In the genomic region with DNA sequence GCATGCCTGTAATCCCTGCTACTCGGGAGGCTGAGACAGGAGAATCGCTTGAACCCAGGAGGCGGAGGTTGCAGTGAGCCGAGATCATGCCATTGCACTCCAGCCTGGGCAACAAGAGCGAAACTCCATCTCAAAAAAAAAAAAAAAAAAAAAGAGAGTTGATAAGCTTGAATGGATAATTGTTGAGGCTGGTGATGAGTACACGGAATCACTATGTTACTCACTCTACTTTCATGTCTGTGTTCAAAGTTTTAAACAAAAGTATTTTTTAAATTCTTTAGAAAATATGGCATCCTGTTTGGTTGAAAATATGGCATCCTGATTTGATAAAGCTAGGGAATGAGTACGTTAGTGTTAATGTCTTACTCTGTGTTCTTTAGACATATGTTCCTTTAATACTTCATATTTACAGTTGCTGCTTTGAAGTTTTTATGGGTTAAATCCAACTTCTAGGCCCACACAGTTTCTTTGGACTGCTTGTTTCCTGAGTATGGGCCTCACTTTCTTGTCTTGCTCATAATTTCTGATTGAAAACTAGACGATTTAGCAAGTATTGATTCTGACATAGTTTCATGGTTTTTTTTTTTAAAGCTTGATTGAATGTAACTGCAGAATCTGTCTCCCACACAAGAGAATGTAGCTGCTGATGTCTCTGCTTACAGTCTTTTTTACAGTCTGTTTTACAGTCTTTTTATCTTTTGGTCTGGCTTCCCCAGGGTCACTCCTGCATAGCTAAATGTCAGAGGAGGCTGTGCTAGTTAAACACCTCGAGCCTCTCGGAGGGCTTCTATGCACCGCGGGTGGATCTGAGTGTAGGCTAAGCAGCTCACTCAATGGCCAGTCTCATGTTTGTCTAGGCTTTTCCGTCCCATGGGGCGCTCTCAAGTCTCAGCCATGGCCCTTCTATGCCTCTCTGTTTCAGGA, we compare ENCODE assay signal across 26 cellular contexts. TPM values are rescaled to one million over a fixed set of nuclear protein-coding genes. Genes with fewer than 3 reads are reported as not detected.
DNase-seq lines count a peak whose midpoint lies in the region; ATAC-seq and TF ChIP-seq lines count a peak whose summit lies in the region.
"Had no signal": no experiment of that assay in that cellular context is flagged by ENCODE, and none has a peak within 500 bp of the region (broad histone marks: within the 10 kb centered on the region; RNA-seq: fewer than 3 reads in every experiment).

No MANE protein-coding gene starts in this region.

- no peaks in the 10 kb centered on the region for H3K79me2 ChIP-seq in OCI-LY7 (ENCODE audit: insufficient read depth, low read depth, low read length)

- no peaks in the 10 kb centered on the region for H3K36me3 Mint-ChIP-seq in activated CD8-positive, alpha-beta T cell treated with anti-CD3 and anti-CD28 coated beads for 36 hours (ENCODE audit: low read depth)
- H3K36me3 Mint-ChIP-seq in activated CD8-positive, alpha-beta T cell treated with anti-CD3 and anti-CD28 coated beads, Interleukin-2, amount 10 ng/mL, durations not matched to agents 7 days and 5 days (ENCODE audit: low read depth) = no peaks in the 10 kb centered on the region
- H3K36me3 Mint-ChIP-seq in activated naive CD8-positive, alpha-beta T cell treated with anti-CD3 and anti-CD28 coated beads for 36 hours = no peaks in the 10 kb centered on the region
- no peaks in the 10 kb centered on the region for H3K36me3 Mint-ChIP-seq in mesothelial cell of epicardium

- no peak overlapping the region for H3K4me3 ChIP-seq in OCI-LY7 (ENCODE audit: low read depth, low read length, poor library complexity, severe bottlenecking)
- H3K4me3 ChIP-seq: GM12878, SJSA1, vagina had no signal

- H3K9me3 Mint-ChIP-seq in activated CD8-positive, alpha-beta T cell treated with anti-CD3 and anti-CD28 coated beads for 36 hours = no peaks in the 10 kb centered on the region
- H3K9me3 Mint-ChIP-seq in activated CD8-positive, alpha-beta T cell treated with anti-CD3 and anti-CD28 coated beads, Interleukin-2, amount 10 ng/mL, durations not matched to agents 7 days and 5 days (ENCODE audit: insufficient read depth) = no peaks in the 10 kb centered on the region
- no peaks in the 10 kb centered on the region for H3K9me3 Mint-ChIP-seq in activated naive CD8-positive, alpha-beta T cell treated with anti-CD3 and anti-CD28 coated beads for 36 hours
- no peaks in the 10 kb centered on the region for H3K9me3 Mint-ChIP-seq in mesothelial cell of epicardium
- H3K9me3 Mint-ChIP-seq: naive thymus-derived CD8-positive, alpha-beta T cell had no signal

- H2AFZ ChIP-seq in OCI-LY7 (ENCODE audit: low read length) = no peak overlapping the region

- H3K4me3 Mint-ChIP-seq in activated CD8-positive, alpha-beta T cell treated with anti-CD3 and anti-CD28 coated beads for 36 hours = no peak overlapping the region
- H3K4me3 Mint-ChIP-seq in activated CD8-positive, alpha-beta T cell treated with anti-CD3 and anti-CD28 coated beads, Interleukin-2, amount 10 ng/mL, durations not matched to agents 7 days and 5 days = no peak overlapping the region
- peak overlapping the region; percentile 2 for H3K4me3 Mint-ChIP-seq in activated naive CD8-positive, alpha-beta T cell treated with anti-CD3 and anti-CD28 coated beads for 36 hours
- H3K4me3 Mint-ChIP-seq in mesothelial cell of epicardium = no peak overlapping the region
- H3K4me3 Mint-ChIP-seq: naive thymus-derived CD8-positive, alpha-beta T cell had no signal

- no peak for DNase-seq in activated CD8-positive, alpha-beta T cell treated with anti-CD3 and anti-CD28 coated beads for 36 hours
- no peak for DNase-seq in activated CD8-positive, alpha-beta T cell treated with anti-CD3 and anti-CD28 coated beads, Interleukin-2, amount 10 ng/mL, durations not matched to agents 7 days and 5 days
- DNase-seq in OCI-LY7 (ENCODE audit: low spot score) (no peak), mesothelial cell of epicardium (ENCODE audit: low spot score in 2 of 2, unreplicated experiment in 2 of 2) (no peak)
- DNase-seq in activated naive CD8-positive, alpha-beta T cell treated with anti-CD3 and anti-CD28 coated beads for 36 hours = no peak
- DNase-seq in stimulated activated CD4-positive, alpha-beta T cell treated with anti-CD3 and anti-CD28 coated beads, Interleukin-1b, Interleukin-23, amount 100 ng/mL, for 48 hours = no peak
- DNase-seq: activated CD4-positive, alpha-beta T cell treated with anti-CD3 and anti-CD28 coated beads, Interleukin-2, amount 50 U/mL, for 4 hours; brain microvascular endothelial cell; effector memory CD4-positive, alpha-beta T cell; foreskin keratinocyte; H7; left colon; naive thymus-derived CD8-positive, alpha-beta T cell; NCI-H1092; NCI-H187; NCI-H526 treated with DMSO at 0.1 percent for 48 hours; retina; stimulated activated CD4-positive, alpha-beta T cell treated with anti-CD3 and anti-CD28 coated beads, Interleukin-4, amount 100 ng/mL, for 24 hours; stimulated activated naive CD4-positive, alpha-beta T cell had no signal

- H3K36me3 ChIP-seq in OCI-LY7 (ENCODE audit: insufficient read depth, low read length) = 0 out of 2 replicates have a peak, but pooled peaks cover 4% of the 10 kb centered on the region
- H3K36me3 ChIP-seq: brain microvascular endothelial cell, SJSA1, vagina had no signal

- H4K20me1 ChIP-seq in OCI-LY7 (ENCODE audit: insufficient read depth, low read length) = no peaks in the 10 kb centered on the region

- no peaks in the 10 kb centered on the region for H3K4me1 ChIP-seq in OCI-LY7 (ENCODE audit: insufficient read depth, low read length, poor library complexity, severe bottlenecking)
- H3K4me1 ChIP-seq: foreskin keratinocyte, SJSA1, vagina had no signal

- CTCF ChIA-PET in activated CD8-positive, alpha-beta T cell treated with anti-CD3 and anti-CD28 coated beads for 36 hours (lab: Charles Lee) = interaction anchor here (1.2 kb wide), 1 partner anchor 314 kb away, joined by 3 read pairs; no protein-coding TSS in a partner anchor
- CTCF ChIA-PET in activated CD8-positive, alpha-beta T cell treated with anti-CD3 and anti-CD28 coated beads, Interleukin-2, amount 10 ng/mL, durations not matched to agents 7 days and 5 days (lab: Charles Lee) = interaction anchor here (1.3 to 2.3 kb wide), 3 partner anchors 14 to 36 kb away, joined by 4 to 11 read pairs (median 6); partner anchors contain the start of gene FBLN5
- CTCF ChIA-PET in OCI-LY7 (lab: Charles Lee; ENCODE audit: unreplicated experiment) = no interaction called here

- POLR2A ChIA-PET in activated CD8-positive, alpha-beta T cell treated with anti-CD3 and anti-CD28 coated beads for 36 hours (lab: Charles Lee) = interaction anchor here (0.9 to 1.2 kb wide), 2 partner anchors 51 to 78 kb away, joined by 3 to 5 read pairs; partner anchors contain the start of gene TRIP11
- POLR2A ChIA-PET in activated CD8-positive, alpha-beta T cell treated with anti-CD3 and anti-CD28 coated beads, Interleukin-2, amount 10 ng/mL, durations not matched to agents 7 days and 5 days (lab: Charles Lee) = no interaction called here
- POLR2A ChIA-PET in OCI-LY7 (lab: Charles Lee) = no interaction called here

- 0 out of 2 replicates have a peak, but pooled peaks cover 1% of the 10 kb centered on the region for H3K9me2 ChIP-seq in OCI-LY7 (ENCODE audit: insufficient read depth, low read length)

- H3K27ac Mint-ChIP-seq in activated CD8-positive, alpha-beta T cell treated with anti-CD3 and anti-CD28 coated beads for 36 hours = no peak overlapping the region
- no peak overlapping the region for H3K27ac Mint-ChIP-seq in activated CD8-positive, alpha-beta T cell treated with anti-CD3 and anti-CD28 coated beads, Interleukin-2, amount 10 ng/mL, durations not matched to agents 7 days and 5 days
- H3K27ac Mint-ChIP-seq in activated naive CD8-positive, alpha-beta T cell treated with anti-CD3 and anti-CD28 coated beads for 36 hours = peak overlapping the region; percentile 62
- H3K27ac Mint-ChIP-seq in mesothelial cell of epicardium = peak overlapping the region; percentile 60
- H3K27ac Mint-ChIP-seq: naive thymus-derived CD8-positive, alpha-beta T cell had no signal

- no peak for TF ChIP-seq CTCF in activated CD8-positive, alpha-beta T cell treated with anti-CD3 and anti-CD28 coated beads for 36 hours (IDR thresholded peaks at IDR 0.05)
- TF ChIP-seq CTCF in OCI-LY7 (conservative IDR thresholded peaks at IDR 0.05; ENCODE audit: low read length) = no peak
- TF ChIP-seq CTCF in mesothelial cell of epicardium (IDR thresholded peaks at IDR 0.05; ENCODE audit: unreplicated experiment) = no peak

- no peaks in the 10 kb centered on the region for H3K9me3 ChIP-seq in OCI-LY7 (ENCODE audit: low read length)
- H3K9me3 ChIP-seq: SJSA1, vagina had no signal

- TSS peak; percentile 49 for BruUV-seq in OCI-LY7 (replicated peaks; lab: Mats Ljungman, UMichigan)

- no peak overlapping the region for H3K27ac ChIP-seq in OCI-LY7 (ENCODE audit: low read depth, low read length, poor library complexity, severe bottlenecking)
- H3K27ac ChIP-seq: brain microvascular endothelial cell, C4-2B, foreskin keratinocyte, HL-60, SJSA1, vagina had no signal

- ATAC-seq in activated CD8-positive, alpha-beta T cell treated with anti-CD3 and anti-CD28 coated beads for 36 hours = peak; percentile 13
- no peak for ATAC-seq in activated CD8-positive, alpha-beta T cell treated with anti-CD3 and anti-CD28 coated beads, Interleukin-2, amount 10 ng/mL, durations not matched to agents 7 days and 5 days
- ATAC-seq in GM21528 (IDR thresholded peaks at IDR 0.05; ENCODE audit: low FRiP score, unreplicated experiment) (no peak), HG03097 (IDR thresholded peaks at IDR 0.05; ENCODE audit: low FRiP score, unreplicated experiment) (no peak)
- ATAC-seq: foreskin keratinocyte; GM12878; left colon; naive thymus-derived CD8-positive, alpha-beta T cell had no signal

- intact Hi-C loops in activated CD8-positive, alpha-beta T cell treated with anti-CD3 and anti-CD28 coated beads for 36 hours (cut with micrococcal nuclease) = no loop called here
- intact Hi-C loops in OCI-LY7 (cut with micrococcal nuclease; ENCODE audit: unreplicated experiment) = no loop called here

- H3K4me1 Mint-ChIP-seq in activated CD8-positive, alpha-beta T cell treated with anti-CD3 and anti-CD28 coated beads for 36 hours (ENCODE audit: low read depth) = no peaks in the 10 kb centered on the region
- H3K4me1 Mint-ChIP-seq in activated CD8-positive, alpha-beta T cell treated with anti-CD3 and anti-CD28 coated beads, Interleukin-2, amount 10 ng/mL, durations not matched to agents 7 days and 5 days (ENCODE audit: low read depth) = no peaks in the 10 kb centered on the region
- peaks cover 8% of the 10 kb centered on the region for H3K4me1 Mint-ChIP-seq in activated naive CD8-positive, alpha-beta T cell treated with anti-CD3 and anti-CD28 coated beads for 36 hours
- peaks cover 21% of the 10 kb centered on the region for H3K4me1 Mint-ChIP-seq in mesothelial cell of epicardium

- no peak overlapping the region for H3K4me2 ChIP-seq in OCI-LY7 (ENCODE audit: low read length)

- H3K27me3 Mint-ChIP-seq in activated CD8-positive, alpha-beta T cell treated with anti-CD3 and anti-CD28 coated beads for 36 hours = no peaks in the 10 kb centered on the region
- H3K27me3 Mint-ChIP-seq in activated CD8-positive, alpha-beta T cell treated with anti-CD3 and anti-CD28 coated beads, Interleukin-2, amount 10 ng/mL, durations not matched to agents 7 days and 5 days (ENCODE audit: low read depth) = peaks cover 7% of the 10 kb centered on the region
- no peaks in the 10 kb centered on the region for H3K27me3 Mint-ChIP-seq in activated naive CD8-positive, alpha-beta T cell treated with anti-CD3 and anti-CD28 coated beads for 36 hours
- no peaks in the 10 kb centered on the region for H3K27me3 Mint-ChIP-seq in mesothelial cell of epicardium (ENCODE audit: low read depth)
- H3K27me3 Mint-ChIP-seq: naive thymus-derived CD8-positive, alpha-beta T cell had no signal

RNA-seq across cellular contexts. Expression of gene FBLN5, which starts 14.1 kb away (rescaled TPM):
- 1 to 10 TPM; 1.3 to 1.4 TPM for total RNA-seq in activated CD8-positive, alpha-beta T cell treated with anti-CD3 and anti-CD28 coated beads for 36 hours
- total RNA-seq in activated CD8-positive, alpha-beta T cell treated with anti-CD3 and anti-CD28 coated beads, Interleukin-2, amount 10 ng/mL, durations not matched to agents 7 days and 5 days = 1 to 10 TPM; 1.6 to 2.6 TPM
- total RNA-seq in OCI-LY7 (2014; rRNA removed; shearing (Covaris generic)) = 1.1 and 2.3 TPM in 2 replicates
- total RNA-seq in OCI-LY7 (2022) (0.74 and 0.91 TPM in 2 replicates), mesothelial cell of epicardium (38.0 to 41.5 TPM (median 40.3 TPM) in 3 replicates)
- total RNA-seq in activated naive CD8-positive, alpha-beta T cell treated with anti-CD3 and anti-CD28 coated beads for 36 hours = 1 to 10 TPM; 1.3 to 1.6 TPM

Comparison
In these comparisons a context has a peak if more than half of its experiments do, and no peak if none do; other contexts are left out.
1. H3K27ac Mint-ChIP-seq: peak in activated naive CD8-positive, alpha-beta T cell treated with anti-CD3 and anti-CD28 coated beads for 36 hours (single experiment) and mesothelial cell of epicardium (single experiment); none in activated CD8-positive, alpha-beta T cell treated with anti-CD3 and anti-CD28 coated beads for 36 hours (single experiment) and activated CD8-positive, alpha-beta T cell treated with anti-CD3 and anti-CD28 coated beads, Interleukin-2, amount 10 ng/mL, durations not matched to agents 7 days and 5 days (single experiment).
2. RNA of gene FBLN5, which starts 14.1 kb away (total RNA-seq): 38.0 to 41.5 TPM in mesothelial cell of epicardium; 1.6 to 2.6 TPM in activated CD8-positive, alpha-beta T cell treated with anti-CD3 and anti-CD28 coated beads, Interleukin-2, amount 10 ng/mL, durations not matched to agents 7 days and 5 days, 0.74 to 2.3 TPM in OCI-LY7, 1.3 to 1.6 TPM in activated naive CD8-positive, alpha-beta T cell treated with anti-CD3 and anti-CD28 coated beads for 36 hours and 1.3 to 1.4 TPM in activated CD8-positive, alpha-beta T cell treated with anti-CD3 and anti-CD28 coated beads for 36 hours; every median in the first group is over 10 times any median in the second.